In genomic region chrX:71365876-71366673, GRCh38 we compare ENCODE assay signal across 8 cellular contexts. TPM values are rescaled to one million over a fixed set of nuclear protein-coding genes. Genes with fewer than 3 reads are reported as not detected.
DNase-seq lines count a peak whose midpoint lies in the region; ATAC-seq and TF ChIP-seq lines count a peak whose summit lies in the region.

TSS of gene TAF1 (plus strand) at chrX:71366357. CDS start at chrX:71366375, 18 bp downstream.

- H3K4me1 Mint-ChIP-seq in activated T-helper 17 cell treated with anti-CD3 and anti-CD28 coated beads, Interleukin-2, amount 50 U/mL, for 72 hours, result peaks cover 10% of the 10 kb centered on the region
- H3K4me1 Mint-ChIP-seq in naive B cell, result peaks cover 20 to 24% (median 23%) of the 10 kb centered on the region in 3 donors
- peaks cover 24% of the 10 kb centered on the region for H3K4me1 Mint-ChIP-seq in stimulated activated memory B cell treated with anti-CD40 and anti-IgM and Interleukin-4, amounts not matched to agents 10 μg/mL and 1 μg/mL and 100 μg/mL, for 72 hours

- DNase-seq in Daoy (ENCODE audit: low read depth), result peak; percentile 95
- DNase-seq in GOT3 (lab: John Stamatoyannopoulos, UW), result peak; percentile 73
- peak; percentile 95 for DNase-seq in LNCaP clone FGC (ENCODE audit: low read depth)
- DNase-seq in RWPE1 (ENCODE audit: low spot score), result peak; percentile 95
- DNase-seq in fibroblast of gingiva (ENCODE audit: low read depth), result peak; percentile 97
- peak; percentile 87 for DNase-seq in naive B cell

- CTCF ChIA-PET in RWPE1 (lab: Yijun Ruan, JAX), result no interaction called here

- H3K9me3 Mint-ChIP-seq in activated T-helper 17 cell treated with anti-CD3 and anti-CD28 coated beads, Interleukin-2, amount 50 U/mL, for 72 hours, result no peaks in the 10 kb centered on the region
- peaks cover 0 to 2% (median 0%) of the 10 kb centered on the region in 7 donors for H3K9me3 Mint-ChIP-seq in naive B cell
- H3K9me3 Mint-ChIP-seq in stimulated activated memory B cell treated with anti-CD40 and anti-IgM and Interleukin-4, amounts not matched to agents 10 μg/mL and 1 μg/mL and 100 μg/mL, for 72 hours, result no peaks in the 10 kb centered on the region

- ATAC-seq in activated T-helper 17 cell treated with anti-CD3 and anti-CD28 coated beads, Interleukin-2, amount 50 U/mL, for 72 hours (replicated peaks), result peak; percentile 93
- ATAC-seq in naive B cell (ENCODE audit: low read depth in 2 of 2), result peak; percentile 84 to 86
- ATAC-seq in stimulated activated memory B cell treated with anti-CD40 and anti-IgM and Interleukin-4, amounts not matched to agents 10 μg/mL and 1 μg/mL and 100 μg/mL, for 72 hours, result peak; percentile 97

- H3K27me3 Mint-ChIP-seq in activated T-helper 17 cell treated with anti-CD3 and anti-CD28 coated beads, Interleukin-2, amount 50 U/mL, for 72 hours, result no peaks in the 10 kb centered on the region
- no peaks in the 10 kb centered on the region for H3K27me3 Mint-ChIP-seq in naive B cell
- H3K27me3 Mint-ChIP-seq in stimulated activated memory B cell treated with anti-CD40 and anti-IgM and Interleukin-4, amounts not matched to agents 10 μg/mL and 1 μg/mL and 100 μg/mL, for 72 hours, result no peaks in the 10 kb centered on the region

- peak within 1 kb of the TSS; percentile 77 for H3K4me3 ChIP-seq in LNCaP clone FGC (ENCODE audit: low read depth, low read length)

- TF ChIP-seq CTCF in LNCaP clone FGC (IDR thresholded peaks at IDR 0.05; ENCODE audit: control insufficient read depth, extremely low read depth, insufficient read depth), result no peak
- no peak for TF ChIP-seq CTCF in RWPE1 (conservative IDR thresholded peaks at IDR 0.05; ENCODE audit: low read depth)

- peak within 1 kb of the TSS; percentile 93 for H3K27ac ChIP-seq in RWPE1

- peak within 1 kb of the TSS; percentile 96 for H3K27ac Mint-ChIP-seq in activated T-helper 17 cell treated with anti-CD3 and anti-CD28 coated beads, Interleukin-2, amount 50 U/mL, for 72 hours
- peak within 1 kb of the TSS; percentile 97 to 99 (median 98) for H3K27ac Mint-ChIP-seq in naive B cell
- peak within 1 kb of the TSS; percentile 98 for H3K27ac Mint-ChIP-seq in stimulated activated memory B cell treated with anti-CD40 and anti-IgM and Interleukin-4, amounts not matched to agents 10 μg/mL and 1 μg/mL and 100 μg/mL, for 72 hours

- POLR2A ChIA-PET in RWPE1 (lab: Yijun Ruan, JAX; ENCODE audit: low non-redundant PET), result interaction anchor here (0.5 kb wide), 1 partner anchor 35 kb away, joined by 4 read pairs; no protein-coding TSS in a partner anchor

- peaks cover 41% of the 10 kb centered on the region for H3K36me3 Mint-ChIP-seq in activated T-helper 17 cell treated with anti-CD3 and anti-CD28 coated beads, Interleukin-2, amount 50 U/mL, for 72 hours (ENCODE audit: low read depth)
- H3K36me3 Mint-ChIP-seq in naive B cell, result no peaks in the 10 kb centered on the region
- peaks cover 5% of the 10 kb centered on the region for H3K36me3 Mint-ChIP-seq in stimulated activated memory B cell treated with anti-CD40 and anti-IgM and Interleukin-4, amounts not matched to agents 10 μg/mL and 1 μg/mL and 100 μg/mL, for 72 hours

- H3K4me3 Mint-ChIP-seq in activated T-helper 17 cell treated with anti-CD3 and anti-CD28 coated beads, Interleukin-2, amount 50 U/mL, for 72 hours, result peak within 1 kb of the TSS; percentile 99
- peak within 1 kb of the TSS; percentile 90 to 100 (median 97) for H3K4me3 Mint-ChIP-seq in naive B cell
- peak within 1 kb of the TSS; percentile 99 for H3K4me3 Mint-ChIP-seq in stimulated activated memory B cell treated with anti-CD40 and anti-IgM and Interleukin-4, amounts not matched to agents 10 μg/mL and 1 μg/mL and 100 μg/mL, for 72 hours

RNA-seq across cellular contexts. Expression of gene TAF1, which starts in this region (rescaled TPM):
- total RNA-seq in Daoy (2014; rRNA removed; shearing (Covaris generic)), result 17.4 and 34.3 TPM in 2 replicates
- total RNA-seq in activated T-helper 17 cell treated with anti-CD3 and anti-CD28 coated beads, Interleukin-2, amount 50 U/mL, for 72 hours, result 10 to 100 TPM; 31.9 to 37.2 TPM
- polyA plus RNA-seq in naive B cell (ENCODE audit: low read depth in 6 of 6), result 10 to 100 TPM in 1 of 6 donors, 1 to 10 TPM in 5; 6.2 to 14.3 (median 7.1) TPM

Comparison
In these comparisons a context has a peak if more than half of its experiments do, and no peak if none do; other contexts are left out.
1. Peak in every context shown above with its lines: DNase-seq, ATAC-seq, H3K4me3 ChIP-seq and H3K27ac ChIP-seq.